In genomic region chr4:121764702-121765367, GRCh38 we compare ENCODE assay signal across 8 cellular contexts. TPM values are rescaled to one million over a fixed set of nuclear protein-coding genes. Genes with fewer than 3 reads are reported as not detected.
DNase-seq lines count a peak whose midpoint lies in the region; ATAC-seq and TF ChIP-seq lines count a peak whose summit lies in the region.

SMIM43 (minus strand) TSS chr4:121765164; CDS start chr4:121765105, 59 bp downstream.

- H3K27ac ChIP-seq in HL-60 (replicated peaks) (no peak within 1 kb of the TSS), coronary artery (no peak within 1 kb of the TSS), SJCRH30 (no peak within 1 kb of the TSS)

- H3K9ac ChIP-seq in mucosa of stomach (ENCODE audit: low read length) = no peak within 1 kb of the TSS

- H3K36me3 ChIP-seq in mucosa of stomach (ENCODE audit: control insufficient read depth, insufficient read depth, low read length) (no peaks in the 10 kb centered on the region), SJCRH30 (no peaks in the 10 kb centered on the region)

- ATAC-seq in GM21528 (IDR thresholded peaks at IDR 0.05; ENCODE audit: low FRiP score, unreplicated experiment) = no peak

- H3K27me3 ChIP-seq in HL-60 (ENCODE audit: insufficient read depth, poor library complexity, severe bottlenecking) (peaks cover 24% of the 10 kb centered on the region), mucosa of stomach (ENCODE audit: control insufficient read depth, insufficient read depth, low read length) (peaks cover 33% of the 10 kb centered on the region), SJCRH30 (no peaks in the 10 kb centered on the region)

- H3K9me3 ChIP-seq in mucosa of stomach (ENCODE audit: control insufficient read depth, low read length) = no peaks in the 10 kb centered on the region
- H3K9me3 ChIP-seq in SJCRH30 (replicated peaks) = no peaks in the 10 kb centered on the region

- TF ChIP-seq CTCF in AG10803 (conservative IDR thresholded peaks at IDR 0.05; ENCODE audit: low read length) = no peak
- TF ChIP-seq CTCF in HL-60 (IDR thresholded peaks at IDR 0.05; ENCODE audit: insufficient read depth, low read length) = no peak
- TF ChIP-seq CTCF in coronary artery (IDR thresholded peaks at IDR 0.05) = no peak

- H3K4me1 ChIP-seq in mucosa of stomach (ENCODE audit: control insufficient read depth, insufficient read depth, low read length) = no peaks in the 10 kb centered on the region
- no peaks in the 10 kb centered on the region for H3K4me1 ChIP-seq in SJCRH30

- H3K4me3 ChIP-seq in AG10803 (ENCODE audit: low read length) = peak within 1 kb of the TSS; percentile 74
- H3K4me3 ChIP-seq in HL-60 (replicated peaks; ENCODE audit: insufficient read depth, low read length) = peak within 1 kb of the TSS; percentile 9; the same call in 1 of the 2 replicates
- H3K4me3 ChIP-seq in coronary artery = peak within 1 kb of the TSS; percentile 66
- H3K4me3 ChIP-seq in mucosa of stomach (ENCODE audit: low read length) = peak within 1 kb of the TSS; percentile 4
- H3K4me3 ChIP-seq in SJCRH30 = no peak within 1 kb of the TSS

- DNase-seq in AG10803 (ENCODE audit: low read depth) = peak; percentile 17
- no peak for DNase-seq in HL-60 (ENCODE audit: low read depth in 1 of 2, low spot score in 1 of 2)
- no peak for DNase-seq in coronary artery (ENCODE audit: low spot score)
- DNase-seq in SJCRH30 = no peak
- no peak for DNase-seq in NCI-H446 treated with DMSO at 0.1 percent for 48 hours (lab: John Stamatoyannopoulos, UW)
- no peak for DNase-seq in NCI-H446 (lab: John Stamatoyannopoulos, UW)

RNA-seq across cellular contexts. Expression of gene SMIM43, which starts in this region (rescaled TPM):
- 0.08 TPM in 1 of 2 replicates, not detected in the other for total RNA-seq in SJCRH30 (2014; rRNA removed; shearing (Covaris generic))
